ENCODE assay signal across 8 cellular contexts in genomic region chr16:68529931-68530667, GRCh38. TPM values are rescaled to one million over a fixed set of nuclear protein-coding genes. Genes with fewer than 3 reads are reported as not detected.
DNase-seq lines count a peak whose midpoint lies in the region; ATAC-seq lines count a peak whose summit lies in the region.

No MANE protein-coding gene starts in this region.

- peak overlapping the region; percentile 96 for H3K4me2 ChIP-seq in BLaER1

- peak; percentile 75 for ATAC-seq in GM19397 (IDR thresholded peaks at IDR 0.05; ENCODE audit: unreplicated experiment)

- peaks cover 13% of the 10 kb centered on the region; the same call in 1 of the 2 replicates for H3K36me3 ChIP-seq in BLaER1
- no peaks in the 10 kb centered on the region for H3K36me3 ChIP-seq in NT2/D1 (ENCODE audit: insufficient read depth, insufficient read length, low read length)
- H3K36me3 ChIP-seq in esophagus (ENCODE audit: control insufficient read depth in 2 of 2, insufficient read depth in 2 of 2, low read length in 1 of 2), result no peaks in the 10 kb centered on the region
- no peaks in the 10 kb centered on the region for H3K36me3 ChIP-seq in muscle layer of colon (ENCODE audit: insufficient read depth, low read length)

- peak overlapping the region; percentile 79 for H3K9ac ChIP-seq in BLaER1
- peak overlapping the region; percentile 78 for H3K9ac ChIP-seq in NT2/D1 (ENCODE audit: insufficient read length, low read depth)
- no peak overlapping the region for H3K9ac ChIP-seq in muscle layer of colon (ENCODE audit: low read length)

- H3K4me1 ChIP-seq in BLaER1 (peaks cover 20% of the 10 kb centered on the region), NT2/D1 (ENCODE audit: insufficient read depth, insufficient read length) (peaks cover 10% of the 10 kb centered on the region), esophagus (ENCODE audit: control insufficient read depth in 2 of 2, insufficient read depth in 2 of 2, low read length in 1 of 2) (no peaks in the 10 kb centered on the region), muscle layer of colon (ENCODE audit: insufficient read depth, low read length) (peaks cover 18% of the 10 kb centered on the region)

- H3K4me3 ChIP-seq in BLaER1 (peak overlapping the region; percentile 82), NT2/D1 (ENCODE audit: insufficient read length, low read depth) (peak overlapping the region; percentile 60), esophagus (ENCODE audit: low read depth in 1 of 2, low read length in 2 of 2) (peak overlapping the region; percentile 71 to 90), muscle layer of colon (ENCODE audit: low read depth in 1 of 2, low read length in 2 of 2) (peak overlapping the region; percentile 49 to 66)

- H3K27me3 ChIP-seq in BLaER1 (no peaks in the 10 kb centered on the region), NT2/D1 (ENCODE audit: insufficient read depth, insufficient read length) (peaks cover 21% of the 10 kb centered on the region), esophagus (ENCODE audit: control insufficient read depth in 1 of 2, insufficient read depth in 2 of 2, low read length in 2 of 2) (no peaks in the 10 kb centered on the region), muscle layer of colon (ENCODE audit: control insufficient read depth in 1 of 2, insufficient read depth in 2 of 2, low read length in 2 of 2) (no peaks in the 10 kb centered on the region)

- H3K27ac ChIP-seq in BLaER1 (peak overlapping the region; percentile 47; the same call in 1 of the 2 replicates), esophagus (ENCODE audit: low read depth in 2 of 2, low read length in 1 of 2) (peak overlapping the region in 1 of 2 donors; percentile 47), muscle layer of colon (ENCODE audit: low read depth, low read length) (no peak overlapping the region)

- H4K20me1 ChIP-seq in BLaER1, result no peaks in the 10 kb centered on the region

- peaks cover 34% of the 10 kb centered on the region for H3K9me3 ChIP-seq in BLaER1
- H3K9me3 ChIP-seq in NT2/D1 (ENCODE audit: insufficient read depth, low read length), result peaks cover 17% of the 10 kb centered on the region; the same call in 1 of the 2 replicates
- H3K9me3 ChIP-seq in esophagus (ENCODE audit: control insufficient read depth in 2 of 2, insufficient read depth in 1 of 2, low read depth in 1 of 2, low read length in 1 of 2), result no peaks in the 10 kb centered on the region
- no peaks in the 10 kb centered on the region for H3K9me3 ChIP-seq in muscle layer of colon (ENCODE audit: low read length)

- WGBS in esophagus, 2 donors, result 0 to 1% methylated on average over 54 to 56 of the region's 56 CpGs

- DNase-seq in HT-29 (ENCODE audit: low spot score) (peak; percentile 81), NT2/D1 (ENCODE audit: low read depth, low spot score) (peak; percentile 84)
- DNase-seq in activated T-cell treated with anti-CD3 and anti-CD28 coated beads, Interleukin-2, amount 50 U/mL, for 1 hour, result peak; percentile 92
- peak; percentile 93 for DNase-seq in stimulated activated CD8-positive, alpha-beta memory T cell treated with anti-CD3 and anti-CD28 coated beads, Interleukin-4, amount 100 ng/mL, for 48 hours

RNA-seq across cellular contexts. Expression of gene ZFP90, which starts 9.0 kb away (rescaled TPM):
- total RNA-seq in HT-29 (2014; rRNA removed; shearing (Covaris generic)), result 8.3 and 9.3 TPM in 2 replicates
- 1 to 10 TPM; 4.2 to 4.6 TPM for polyA plus RNA-seq in esophagus
